ENCODE assay signal across 17 cellular contexts in genomic region chr10:121524138-121524817, GRCh38.
A peak's percentile ranks its signal among the peaks of the same experiment; 100 is the strongest.
DNase-seq lines count a peak whose midpoint lies in the region; ATAC-seq, FAIRE-seq and TF ChIP-seq lines count a peak whose summit lies in the region.
"Had no signal": no experiment of that assay in that cellular context is flagged by ENCODE, and none has a peak within 500 bp of the region (broad histone marks: within the 10 kb centered on the region; RNA-seq: fewer than 3 reads in every experiment).

No MANE protein-coding gene starts in this region.

- H3K9me1 ChIP-seq in keratinocyte (ENCODE audit: control insufficient read depth, extremely low read depth, insufficient read depth, low read length), result no peaks in the 10 kb centered on the region

- peaks cover 4% of the 10 kb centered on the region for H3K79me2 ChIP-seq in keratinocyte (ENCODE audit: control insufficient read depth, insufficient read depth, low read length)

- DNase-seq in AG04449 (ENCODE audit: low read depth, low spot score) (no peak), keratinocyte (ENCODE audit: low read depth, low spot score) (no peak), sciatic nerve (ENCODE audit: low spot score) (no peak), A673 (ENCODE audit: low spot score) (no peak), H54 (ENCODE audit: insufficient read length, low spot score) (no peak), heart right ventricle (no peak)
- DNase-seq: activated CD4-positive, CD25-positive, alpha-beta regulatory T cell treated with anti-CD3 and anti-CD28 coated beads, Interleukin-2, amount 50 U/mL, for 72 hours; CD8-positive, alpha-beta T cell; NCI-H446; SHP77 had no signal

- H3K27me3 ChIP-seq in keratinocyte (ENCODE audit: control insufficient read depth, extremely low read depth, insufficient read depth, low read length), result no peaks in the 10 kb centered on the region
- peaks cover 52% of the 10 kb centered on the region for H3K27me3 ChIP-seq in A673 (replicated peaks; ENCODE audit: insufficient read depth, low read depth, low read length, poor library complexity)
- peaks cover 0 to 20% (median 3%) of the 10 kb centered on the region in 7 donors for H3K27me3 ChIP-seq in heart right ventricle
- H3K27me3 ChIP-seq: brain microvascular endothelial cell had no signal

- peaks cover 31% of the 10 kb centered on the region for H3K36me3 Mint-ChIP-seq in brain
- H3K36me3 Mint-ChIP-seq: CD8-positive, alpha-beta T cell had no signal

- ATAC-seq in sciatic nerve (peak; percentile 18), GM18502 (IDR thresholded peaks at IDR 0.05; ENCODE audit: poor library complexity, unreplicated experiment) (no peak), heart right ventricle (no peak)
- ATAC-seq: CD8-positive, alpha-beta T cell had no signal

- peak overlapping the region; percentile 1; the same call in 1 of the 2 replicates for H3K4me3 ChIP-seq in AG04449 (ENCODE audit: low read depth, low read length)
- H3K4me3 ChIP-seq in keratinocyte (ENCODE audit: control insufficient read depth in 2 of 3, extremely low read depth in 1 of 3, insufficient read depth in 2 of 3, low read depth in 1 of 3, low read length in 3 of 3), result no peak overlapping the region
- H3K4me3 ChIP-seq in A673 (ENCODE audit: low read depth, low read length, poor library complexity, severe bottlenecking), result no peak overlapping the region
- H3K4me3 ChIP-seq in heart right ventricle, result no peak overlapping the region
- H3K4me3 ChIP-seq: GM23248 had no signal

- no peak overlapping the region for H2AFZ ChIP-seq in keratinocyte (ENCODE audit: control insufficient read depth, low read length)
- H2AFZ ChIP-seq: GM23248 had no signal

- TF ChIP-seq CTCF in AG04449 (IDR thresholded peaks at IDR 0.05; ENCODE audit: insufficient read depth, low read length, missing control alignments), result no peak
- TF ChIP-seq CTCF in brain (conservative IDR thresholded peaks at IDR 0.05), result no peak
- TF ChIP-seq CTCF in keratinocyte (optimal IDR thresholded peaks at IDR 0.05 in 1 of 3, IDR thresholded peaks at IDR 0.05 in 1 of 3, conservative IDR thresholded peaks at IDR 0.05 in 1 of 3; ENCODE audit: extremely low read depth in 1 of 3, insufficient read depth in 2 of 3, low read length in 3 of 3), result no peak
- no peak for TF ChIP-seq CTCF in A673 (conservative IDR thresholded peaks at IDR 0.05; ENCODE audit: low read depth, low read length)
- no peak for TF ChIP-seq CTCF in heart right ventricle (IDR thresholded peaks at IDR 0.05)

- dilution Hi-C loops in keratinocyte (cut with MboI; ENCODE audit: extremely low pct_ligation_motif_present, low sequenced_read_pairs), result no loop called here

- H3K27ac ChIP-seq in keratinocyte (ENCODE audit: control insufficient read depth, insufficient read depth, low read length) (no peak overlapping the region), A673 (ENCODE audit: low read depth, low read length, poor library complexity, severe bottlenecking) (no peak overlapping the region), heart right ventricle (no peak overlapping the region)
- H3K27ac ChIP-seq: brain microvascular endothelial cell, GM23248 had no signal

- peaks cover 3% of the 10 kb centered on the region for H3K27me3 Mint-ChIP-seq in brain

- H3K9ac ChIP-seq in keratinocyte (ENCODE audit: control insufficient read depth, extremely low read depth, insufficient read depth, low read length), result no peak overlapping the region
- H3K9ac ChIP-seq: GM23248 had no signal

- peak overlapping the region; percentile 17 to 59 (median 46) for H3K4me3 Mint-ChIP-seq in brain
- H3K4me3 Mint-ChIP-seq: CD8-positive, alpha-beta T cell; T-helper 1 cell treated with Interleukin-12 subunit alpha and Interleukin-12 subunit beta and Interleukin-4 antibody, amounts not matched to agents 30 μg/mL and 1 μg/mL, for 36 hours had no signal

- peak overlapping the region; percentile 72 to 90 (median 77) for H3K27ac Mint-ChIP-seq in brain
- H3K27ac Mint-ChIP-seq: CD8-positive, alpha-beta T cell; T-helper 1 cell treated with Interleukin-12 subunit alpha and Interleukin-12 subunit beta and Interleukin-4 antibody, amounts not matched to agents 30 μg/mL and 1 μg/mL, for 36 hours had no signal

- intact Hi-C loops in sciatic nerve (cut with DNase I) (no loop called here), A673 (cut with micrococcal nuclease; ENCODE audit: unreplicated experiment) (no loop called here), heart right ventricle (cut with DNase I) (no loop called here)

- H3K9me3 ChIP-seq in keratinocyte (ENCODE audit: control insufficient read depth, low read depth, low read length) (no peaks in the 10 kb centered on the region), A673 (ENCODE audit: low read depth, low read length, poor library complexity, severe bottlenecking) (no peaks in the 10 kb centered on the region), heart right ventricle (no peaks in the 10 kb centered on the region)

- no peaks in the 10 kb centered on the region for H4K20me1 ChIP-seq in keratinocyte (ENCODE audit: control insufficient read depth, extremely low read depth, insufficient read depth, low read length)

- BruUV-seq in A673 (replicated peaks; lab: Mats Ljungman, UMichigan), result no TSS peak

- 80 to 82% methylated on average over 17 of the region's 17 CpGs for WGBS in heart right ventricle, 2 donors

- H3K9me3 Mint-ChIP-seq in brain, result peaks cover 0 to 8% (median 0%) of the 10 kb centered on the region in 5 experiments
- H3K9me3 Mint-ChIP-seq: CD8-positive, alpha-beta T cell had no signal

- POLR2A ChIA-PET in AG04449 (lab: Yijun Ruan, JAX) (no interaction called here), A673 (lab: Charles Lee; ENCODE audit: low non-redundant PET) (no interaction called here)

- no peak for FAIRE-seq in keratinocyte (lab: Jason Lieb, UNC)
- FAIRE-seq in H54 (lab: Jason Lieb, UNC), result no peak
- FAIRE-seq: A204.1, HTR-8/SVneo had no signal

- H3K36me3 ChIP-seq in keratinocyte (ENCODE audit: control insufficient read depth in 2 of 2, extremely low read depth in 1 of 2, insufficient read depth in 2 of 2, low read length in 2 of 2) (peaks cover 3 to 4% of the 10 kb centered on the region in 2 experiments), A673 (ENCODE audit: insufficient read depth, low read length, poor library complexity, severe bottlenecking) (no peaks in the 10 kb centered on the region), heart right ventricle (no peaks in the 10 kb centered on the region)
- H3K36me3 ChIP-seq: brain microvascular endothelial cell had no signal

- no peak for TF ChIP-seq POLR2A in H54 (IDR thresholded peaks at IDR 0.05; ENCODE audit: low read depth, low read length)

- peak overlapping the region; percentile 33 for H3K4me2 ChIP-seq in keratinocyte (ENCODE audit: control insufficient read depth, extremely low read depth, insufficient read depth, low read depth, low read length)

- H3K4me1 Mint-ChIP-seq in brain, result peaks cover 71% of the 10 kb centered on the region

- CTCF ChIA-PET in AG04449 (lab: Yijun Ruan, JAX) (no interaction called here), A673 (lab: Charles Lee) (no interaction called here)

- H3K4me1 ChIP-seq in keratinocyte (ENCODE audit: control insufficient read depth, extremely low read depth, insufficient read depth, low read length), result peaks cover 37% of the 10 kb centered on the region
- no peaks in the 10 kb centered on the region for H3K4me1 ChIP-seq in A673 (ENCODE audit: insufficient read depth, low read length, poor library complexity, severe bottlenecking)
- H3K4me1 ChIP-seq in heart right ventricle, result no peaks in the 10 kb centered on the region
